9 cellular contexts compared by ENCODE assay signal in the genomic region with DNA sequence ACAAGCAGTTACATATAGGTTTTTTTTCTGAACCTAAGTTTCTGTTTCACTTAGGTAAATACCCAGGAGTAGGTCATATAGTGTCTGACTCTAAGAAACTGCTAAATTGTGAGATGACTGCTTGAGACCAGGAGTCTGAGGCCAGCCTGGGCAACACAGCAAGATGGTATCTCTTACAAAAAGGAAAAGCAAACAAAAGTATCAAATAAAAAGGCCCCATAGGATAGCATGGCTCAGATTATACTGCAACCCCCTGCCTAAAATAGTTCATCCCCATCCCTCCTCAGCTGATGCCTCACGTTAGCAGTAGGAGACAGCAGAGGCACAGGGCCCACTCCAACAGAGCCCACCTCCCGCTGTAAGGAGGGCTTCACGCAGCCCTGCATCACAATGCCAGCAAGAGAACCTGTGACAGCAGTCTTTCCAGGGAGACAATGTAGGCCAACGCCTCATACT.
DNase-seq lines count a peak whose midpoint lies in the region; ATAC-seq and TF ChIP-seq lines count a peak whose summit lies in the region.
"Had no signal": no experiment of that assay in that cellular context is flagged by ENCODE, and none has a peak within 500 bp of the region (broad histone marks: within the 10 kb centered on the region; RNA-seq: fewer than 3 reads in every experiment).

No MANE protein-coding gene starts in this region.

- TF ChIP-seq CTCF in lower leg skin (IDR thresholded peaks at IDR 0.05) = no peak

- H3K27ac Mint-ChIP-seq in effector memory CD8-positive, alpha-beta T cell = peak overlapping the region; percentile 66 to 67

- no peak overlapping the region for H3K4me3 ChIP-seq in lower leg skin (ENCODE audit: low read depth, poor library complexity, severe bottlenecking)

- no peaks in the 10 kb centered on the region for H3K9me3 Mint-ChIP-seq in effector memory CD8-positive, alpha-beta T cell

- peak; percentile 92 for ATAC-seq in GM18519 (IDR thresholded peaks at IDR 0.05; ENCODE audit: low FRiP score, unreplicated experiment)
- peak; percentile 91 for ATAC-seq in GM21526 (IDR thresholded peaks at IDR 0.05; ENCODE audit: low FRiP score, unreplicated experiment)
- peak; percentile 94 for ATAC-seq in HG03432 (IDR thresholded peaks at IDR 0.05; ENCODE audit: unreplicated experiment)
- ATAC-seq in effector memory CD8-positive, alpha-beta T cell (replicated peaks) = peak; percentile 81

- WGBS in lower leg skin, 2 donors = 95 to 100% methylated on average over 4 of the region's 4 CpGs

- no peaks in the 10 kb centered on the region for H3K27me3 Mint-ChIP-seq in effector memory CD8-positive, alpha-beta T cell

- peaks cover 37 to 52% of the 10 kb centered on the region in 2 donors for H3K4me1 Mint-ChIP-seq in effector memory CD8-positive, alpha-beta T cell (ENCODE audit: low read depth in 2 of 2)

- TF ChIP-seq POLR2A in lower leg skin (IDR thresholded peaks at IDR 0.05) = no peak

- H3K36me3 Mint-ChIP-seq in effector memory CD8-positive, alpha-beta T cell (ENCODE audit: insufficient read depth) = peaks cover 6% of the 10 kb centered on the region

- no peak for DNase-seq in effector memory CD8-positive, alpha-beta T cell
- DNase-seq in lower leg skin (ENCODE audit: low spot score in 2 of 2) = no peak
- DNase-seq in ecto neural progenitor cell (ENCODE audit: low spot score) = no peak
- no peak for DNase-seq in T-helper 9 cell
- no peak for DNase-seq in NCI-H2227 treated with DMSO at 0.1 percent for 48 hours (lab: John Stamatoyannopoulos, UW)
- DNase-seq: NCI-H510A treated with DMSO at 0.1 percent for 48 hours had no signal

- peak overlapping the region; percentile 57 to 67 for H3K4me3 Mint-ChIP-seq in effector memory CD8-positive, alpha-beta T cell

- intact Hi-C loops in lower leg skin (cut with DNase I; ENCODE audit: low total_unique reads) = no loop called here
